In the genomic region with DNA sequence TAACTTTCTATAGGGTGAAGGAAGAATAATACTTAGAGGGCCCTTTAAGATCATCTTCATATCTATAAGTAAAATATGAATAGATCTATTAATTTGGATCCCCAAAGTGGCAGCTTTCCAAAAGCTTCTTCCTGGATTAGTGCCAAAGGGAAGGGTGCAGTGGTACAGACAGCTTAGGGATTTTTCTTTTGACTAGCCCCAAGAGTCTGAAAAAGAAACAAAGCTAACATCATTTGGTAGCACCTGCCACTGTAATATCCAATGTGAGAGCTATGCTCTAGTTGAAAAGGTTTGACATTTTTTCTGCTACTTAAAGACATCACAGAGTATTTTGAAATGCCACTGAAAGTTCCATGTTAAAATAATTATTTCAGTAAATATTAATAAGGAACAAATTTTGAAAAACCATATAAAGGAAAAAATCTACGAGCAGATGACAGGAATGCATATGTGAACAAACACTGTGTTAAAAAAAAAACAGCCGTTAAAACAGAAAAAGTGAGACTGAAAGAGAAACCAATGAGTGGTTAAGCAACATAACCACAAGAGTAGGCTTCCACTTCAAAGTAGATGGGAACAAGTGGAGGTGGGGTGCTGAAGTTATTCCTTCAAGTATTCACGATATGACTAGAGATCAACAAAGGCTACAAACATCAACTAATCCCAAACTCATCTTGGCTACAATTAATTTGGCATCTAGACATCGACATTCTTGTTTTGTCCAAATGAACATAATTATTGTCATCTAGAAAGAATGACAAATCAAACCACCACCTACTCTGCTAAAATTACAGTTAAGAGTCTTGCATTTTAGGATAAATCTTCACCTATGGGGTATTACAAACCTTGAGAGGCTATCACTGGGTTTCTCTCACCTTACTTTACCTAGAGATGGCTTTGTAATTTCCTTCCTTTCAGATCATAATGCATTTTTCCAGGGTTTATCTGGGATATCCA, we compare ENCODE assay signal across 9 cellular contexts.
DNase-seq lines count a peak whose midpoint lies in the region; ATAC-seq, FAIRE-seq and TF ChIP-seq lines count a peak whose summit lies in the region.
"Had no signal": no experiment of that assay in that cellular context is flagged by ENCODE, and none has a peak within 500 bp of the region (broad histone marks: within the 10 kb centered on the region; RNA-seq: fewer than 3 reads in every experiment).

No MANE protein-coding gene starts in this region.

- no peaks in the 10 kb centered on the region for H3K9me3 ChIP-seq in transverse colon

- no peaks in the 10 kb centered on the region for H3K27me3 ChIP-seq in transverse colon

- peaks cover 0 to 18% (median 6%) of the 10 kb centered on the region in 4 donors for H3K4me1 ChIP-seq in transverse colon

- H3K27ac Mint-ChIP-seq in T-helper 2 cell treated with Interferon-gamma antibody and Interleukin-4, amounts not matched to agents 5 μg/mL and 100 μg/mL, for 36 hours, result peak overlapping the region; percentile 89
- H3K27ac Mint-ChIP-seq in chondrocyte (ENCODE audit: unreplicated experiment), result no peak overlapping the region

- TF ChIP-seq POLR2A in transverse colon (IDR thresholded peaks at IDR 0.05), result no peak

- 36 to 56% methylated on average over 3 to 4 of the region's 4 CpGs for WGBS in transverse colon (ENCODE audit: low coverage in 1 of 2), 2 donors

- no peak for FAIRE-seq in D721Med (lab: Jason Lieb, UNC)
- FAIRE-seq: G401.6 had no signal

- intact Hi-C loops in transverse colon (cut with DNase I; ENCODE audit: low total_unique reads), result no loop called here

- peak overlapping the region in 1 of 4 donors; percentile 55 for H3K27ac ChIP-seq in transverse colon

- H3K4me3 ChIP-seq in transverse colon, result no peak overlapping the region

- DNase-seq in CD1c-positive myeloid dendritic cell (ENCODE audit: extremely low spot score) (peak; percentile 26), D721Med (ENCODE audit: insufficient read length, low spot score) (no peak), transverse colon (no peak), dedifferentiated amniotic fluid mesenchymal stem cell (ENCODE audit: extremely low spot score) (no peak), chondrocyte (ENCODE audit: low spot score) (no peak)
- DNase-seq in T-helper 2 cell treated with Interferon-gamma antibody and Interleukin-4, amounts not matched to agents 5 μg/mL and 100 μg/mL, for 36 hours (ENCODE audit: low spot score), result peak; percentile 52

- H3K27me3 Mint-ChIP-seq in T-helper 2 cell treated with Interferon-gamma antibody and Interleukin-4, amounts not matched to agents 5 μg/mL and 100 μg/mL, for 36 hours (ENCODE audit: low read depth), result no peaks in the 10 kb centered on the region
- H3K27me3 Mint-ChIP-seq in chondrocyte (ENCODE audit: low read depth), result no peaks in the 10 kb centered on the region

- peaks cover 54% of the 10 kb centered on the region for H3K36me3 Mint-ChIP-seq in T-helper 2 cell treated with Interferon-gamma antibody and Interleukin-4, amounts not matched to agents 5 μg/mL and 100 μg/mL, for 36 hours (ENCODE audit: low read depth)
- H3K36me3 Mint-ChIP-seq in chondrocyte (ENCODE audit: low read depth), result peaks cover 41% of the 10 kb centered on the region

- peaks cover 35% of the 10 kb centered on the region for H3K4me1 Mint-ChIP-seq in T-helper 2 cell treated with Interferon-gamma antibody and Interleukin-4, amounts not matched to agents 5 μg/mL and 100 μg/mL, for 36 hours (ENCODE audit: low read depth)
- H3K4me1 Mint-ChIP-seq in chondrocyte (ENCODE audit: low read depth), result no peaks in the 10 kb centered on the region

- no peak for TF ChIP-seq EP300 in transverse colon (IDR thresholded peaks at IDR 0.05; ENCODE audit: low read depth)

- ATAC-seq in GM19043 (IDR thresholded peaks at IDR 0.05; ENCODE audit: low read depth, unreplicated experiment) (peak; percentile 88), HG03095 (IDR thresholded peaks at IDR 0.05; ENCODE audit: unreplicated experiment) (peak; percentile 92)

- peak overlapping the region; percentile 58 for H3K4me3 Mint-ChIP-seq in T-helper 2 cell treated with Interferon-gamma antibody and Interleukin-4, amounts not matched to agents 5 μg/mL and 100 μg/mL, for 36 hours
- no peak overlapping the region for H3K4me3 Mint-ChIP-seq in chondrocyte (ENCODE audit: unreplicated experiment)

- TF ChIP-seq CTCF in D721Med (IDR thresholded peaks at IDR 0.05; ENCODE audit: insufficient read depth, missing control alignments) (no peak), transverse colon (IDR thresholded peaks at IDR 0.05) (no peak), chondrocyte (IDR thresholded peaks at IDR 0.05) (no peak)

- in situ Hi-C loops in transverse colon (cut with MboI; ENCODE audit: low pct_ligation_motif_present in 1 of 4, low pct_unique_long_range_greater_than_20kb in 1 of 4, low sequenced_read_pairs in 3 of 4), result no loop called here

- H3K36me3 ChIP-seq in transverse colon, result peaks cover 0 to 33% (median 7%) of the 10 kb centered on the region in 4 donors

- H3K9me3 Mint-ChIP-seq in T-helper 2 cell treated with Interferon-gamma antibody and Interleukin-4, amounts not matched to agents 5 μg/mL and 100 μg/mL, for 36 hours, result peaks cover 15% of the 10 kb centered on the region
- no peaks in the 10 kb centered on the region for H3K9me3 Mint-ChIP-seq in chondrocyte (ENCODE audit: low read depth)

Comparison
In these comparisons a context has a peak if more than half of its experiments do, and no peak if none do; other contexts are left out.
1. DNase-seq: peak in CD1c-positive myeloid dendritic cell (single experiment) and T-helper 2 cell treated with Interferon-gamma antibody and Interleukin-4, amounts not matched to agents 5 μg/mL and 100 μg/mL, for 36 hours (single experiment); none in D721Med (single experiment), transverse colon (single experiment), dedifferentiated amniotic fluid mesenchymal stem cell (single experiment) and chondrocyte (single experiment).